Comparison of ENCODE assay signal across 8 cellular contexts in the genomic region with DNA sequence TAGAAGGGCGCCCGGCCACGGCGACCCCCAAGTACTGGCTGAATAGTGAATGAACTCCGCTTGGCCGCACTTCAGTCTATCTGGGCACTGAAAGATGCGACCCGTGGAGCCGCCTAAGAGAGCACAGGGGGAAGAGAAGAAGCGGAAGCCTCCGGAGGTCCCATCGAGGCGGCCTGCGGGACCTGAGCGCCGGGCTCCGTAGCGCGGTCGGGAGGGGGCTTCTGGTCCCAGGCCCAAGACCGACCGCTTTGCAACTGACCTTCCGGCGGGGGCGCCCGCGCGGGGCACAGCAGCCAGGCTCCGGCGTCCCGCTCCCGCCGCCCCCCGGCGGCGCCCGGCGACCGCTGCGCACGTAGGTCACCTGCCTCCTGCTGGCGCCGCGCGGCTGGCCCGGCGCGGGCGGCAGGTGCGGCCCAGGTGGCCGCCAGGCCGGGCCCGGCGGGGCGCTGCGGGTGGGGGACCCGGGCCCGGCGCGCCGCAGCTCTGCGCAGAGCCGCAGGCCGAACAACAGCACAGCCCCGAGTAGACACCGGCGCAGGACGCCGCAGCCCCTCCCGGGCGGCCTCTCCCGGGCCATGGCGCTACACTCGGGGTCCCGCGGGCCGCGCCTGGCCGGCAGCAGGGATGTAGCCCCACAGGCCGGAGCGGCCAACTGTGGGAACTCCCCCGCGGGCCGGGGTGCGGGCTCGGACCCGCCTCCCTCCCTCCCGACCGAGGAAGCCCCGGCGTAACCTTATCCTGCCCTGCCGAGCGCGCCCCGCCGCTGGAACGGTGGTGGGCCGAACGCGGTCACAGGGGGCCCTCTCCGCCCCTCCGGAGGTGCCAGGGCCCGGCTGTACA. TPM values are rescaled to one million over a fixed set of nuclear protein-coding genes. Genes with fewer than 3 reads are reported as not detected.
DNase-seq lines count a peak whose midpoint lies in the region; ATAC-seq and TF ChIP-seq lines count a peak whose summit lies in the region.

A gene with protein sequence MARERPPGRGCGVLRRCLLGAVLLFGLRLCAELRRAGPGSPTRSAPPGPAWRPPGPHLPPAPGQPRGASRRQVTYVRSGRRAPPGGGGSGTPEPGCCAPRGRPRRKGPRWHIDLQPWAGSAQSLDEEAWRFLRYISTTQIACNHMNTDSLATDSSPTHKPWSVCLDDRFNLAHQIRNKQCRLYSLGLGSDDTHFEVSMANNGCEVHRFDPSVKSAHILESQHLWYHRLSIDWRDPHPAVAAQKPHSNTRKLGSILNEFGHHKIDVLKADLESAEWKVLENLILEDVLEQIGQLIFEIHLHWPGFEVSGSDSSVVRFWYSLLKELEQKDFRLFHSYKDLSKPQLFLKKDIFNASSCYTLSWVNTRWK (minus strand): TSS at position 654 of the 840 bp plus-strand sequence. CDS start 77 bp downstream, at position 577.

- TF ChIP-seq CTCF in epithelial cell of proximal tubule (conservative IDR thresholded peaks at IDR 0.05; ENCODE audit: low read depth, low read length): no peak
- no peak for TF ChIP-seq CTCF in natural killer cell (IDR thresholded peaks at IDR 0.05)

- H3K4me3 ChIP-seq in SK-N-MC (peak within 1 kb of the TSS; percentile 68), epithelial cell of proximal tubule (ENCODE audit: low read depth, low read length) (peak within 1 kb of the TSS; percentile 57)

- H3K27me3 Mint-ChIP-seq in natural killer cell (ENCODE audit: low read depth in 2 of 2): peaks cover 56 to 65% of the 10 kb centered on the region in 2 donors

- peaks cover 0 to 2% of the 10 kb centered on the region in 2 donors for H3K9me3 Mint-ChIP-seq in natural killer cell

- peak within 1 kb of the TSS; percentile 66 for H3K9ac ChIP-seq in SK-N-MC (ENCODE audit: insufficient read length)

- peak; percentile 54 to 72 (median 58) for ATAC-seq in natural killer cell

- H3K9me3 ChIP-seq in SK-N-MC (ENCODE audit: low read depth, low read length): no peaks in the 10 kb centered on the region

- peak within 1 kb of the TSS; percentile 80 for H3K27ac ChIP-seq in SK-N-MC

- H3K4me1 Mint-ChIP-seq in natural killer cell: peaks cover 11 to 12% of the 10 kb centered on the region in 2 donors

- no peak within 1 kb of the TSS for H3K27ac Mint-ChIP-seq in natural killer cell

- peak; percentile 40 for DNase-seq in NCI-H2171 treated with DMSO at 0.1 percent for 48 hours (lab: John Stamatoyannopoulos, UW)
- no peak for DNase-seq in NCI-H2171 (lab: John Stamatoyannopoulos, UW)
- DNase-seq in SK-N-MC (ENCODE audit: low read depth, low spot score): no peak
- no peak for DNase-seq in epithelial cell of proximal tubule (ENCODE audit: low read depth)
- no peak for DNase-seq in natural killer cell
- no peak for DNase-seq in KBM-7
- DNase-seq in middle frontal gyrus (ENCODE audit: extremely low spot score, low spot score): no peak
- no peak for DNase-seq in HCEC 1CT

- intact Hi-C loops in natural killer cell (cut with micrococcal nuclease): no loop called here

- in situ Hi-C loops in KBM-7 (cut with MboI; ENCODE audit: low pct_unique_long_range_greater_than_20kb, low sequenced_read_pairs): no loop called here

- H3K36me3 Mint-ChIP-seq in natural killer cell: peaks cover 8% of the 10 kb centered on the region

- no peaks in the 10 kb centered on the region for H3K36me3 ChIP-seq in SK-N-MC (ENCODE audit: insufficient read depth, low read length)

- H3K4me3 Mint-ChIP-seq in natural killer cell: peak within 1 kb of the TSS; percentile 81

RNA-seq across cellular contexts. Expression of the gene that starts here (rescaled TPM):
- 0.43 and 0.69 TPM in 2 replicates for total RNA-seq in epithelial cell of proximal tubule
- total RNA-seq in natural killer cell: under 1 TPM in 2 of 3 donors, not detected in 1; 0.24 to 1.00 TPM

Comparison
In these comparisons a context has a peak if more than half of its experiments do, and no peak if none do; other contexts are left out.
1. Peak in ATAC-seq in natural killer cell; RNA of the gene not detected or under 1 TPM.